8 cellular contexts compared by ENCODE assay signal in the genomic region with DNA sequence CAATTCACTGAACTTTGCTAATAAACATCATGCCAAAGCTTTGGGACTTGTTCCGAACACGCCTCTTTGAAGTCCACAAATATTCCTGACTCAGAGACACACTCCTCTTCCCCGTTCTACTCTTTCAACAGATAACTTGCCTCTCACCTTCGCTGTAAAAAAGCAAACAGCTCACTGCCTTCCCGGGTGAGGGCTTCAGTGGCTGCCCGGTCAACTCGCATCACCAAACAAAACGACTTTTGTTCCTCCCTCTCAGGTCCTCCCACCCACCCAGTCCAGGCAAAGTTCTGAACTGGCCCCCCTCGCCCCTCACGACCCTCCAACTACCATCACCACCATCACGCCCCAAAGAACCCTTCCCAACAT. TPM values are rescaled to one million over a fixed set of nuclear protein-coding genes. Genes with fewer than 3 reads are reported as not detected.
DNase-seq lines count a peak whose midpoint lies in the region; ATAC-seq and TF ChIP-seq lines count a peak whose summit lies in the region.

No MANE protein-coding gene starts in this region.

- TF ChIP-seq CTCF in ascending aorta (IDR thresholded peaks at IDR 0.05), result no peak
- no peak for TF ChIP-seq CTCF in transverse colon (IDR thresholded peaks at IDR 0.05)

- H3K4me1 ChIP-seq in ascending aorta (peaks cover 0 to 10% of the 10 kb centered on the region in 2 donors), transverse colon (peaks cover 0 to 37% (median 13%) of the 10 kb centered on the region in 4 donors)

- H3K9me3 ChIP-seq in ascending aorta (no peaks in the 10 kb centered on the region), transverse colon (no peaks in the 10 kb centered on the region)

- peak overlapping the region; percentile 92 to 96 for H3K27ac ChIP-seq in ascending aorta
- peak overlapping the region; percentile 91 to 96 (median 92) for H3K27ac ChIP-seq in transverse colon

- DNase-seq in Right ventricle myocardium superior (peak; percentile 34), Right ventricle myocardium inferior (ENCODE audit: missing footprints) (no peak), ascending aorta (ENCODE audit: low spot score in 2 of 2) (peak in 1 of 2 donors; percentile 77), kidney tubule cell (ENCODE audit: low spot score) (peak; percentile 91), transverse colon (no peak), OCI-M1 (lab: John Stamatoyannopoulos, UW) (no peak), epidermal melanocyte (ENCODE audit: insufficient read length, low spot score) (no peak)

- no peak for TF ChIP-seq POLR2A in transverse colon (IDR thresholded peaks at IDR 0.05)

- intact Hi-C loops in Right ventricle myocardium superior (cut with DNase I) (loop anchor here (5.0 kb wide), 1 partner anchor 112 kb away; no protein-coding TSS in a partner anchor), Right ventricle myocardium inferior (cut with DNase I) (loop anchor here (2.0 to 5.0 kb wide), 5 partner anchors 77 to 271 kb away; a partner anchor contains a TSS), ascending aorta (cut with DNase I) (loop anchor here (2.0 to 5.0 kb wide), 2 partner anchors 47 to 115 kb away; a partner anchor contains a TSS), transverse colon (cut with DNase I; ENCODE audit: low total_unique reads) (loop anchor here (10.0 kb wide), 3 partner anchors 75 to 1125 kb away; a partner anchor contains a TSS)

- no peak for TF ChIP-seq EP300 in transverse colon (IDR thresholded peaks at IDR 0.05; ENCODE audit: low read depth)

- H3K27me3 ChIP-seq in ascending aorta (no peaks in the 10 kb centered on the region), transverse colon (peaks cover 39% of the 10 kb centered on the region)

- WGBS in transverse colon (ENCODE audit: low coverage in 1 of 2), 2 donors, result 3 to 9% methylated on average over 8 to 11 of the region's 11 CpGs

- peak overlapping the region; percentile 62 to 88 for H3K4me3 ChIP-seq in ascending aorta
- H3K4me3 ChIP-seq in transverse colon, result peak overlapping the region; percentile 8 to 88 (median 39)

- ATAC-seq in Right ventricle myocardium superior (ENCODE audit: poor library complexity) (no peak), Right ventricle myocardium inferior (no peak), HG02759 (IDR thresholded peaks at IDR 0.05; ENCODE audit: unreplicated experiment) (no peak)

- H3K36me3 ChIP-seq in ascending aorta, result peaks cover 30 to 33% of the 10 kb centered on the region in 2 donors
- H3K36me3 ChIP-seq in transverse colon, result no peaks in the 10 kb centered on the region

- in situ Hi-C loops in transverse colon (cut with MboI; ENCODE audit: low pct_ligation_motif_present in 1 of 4, low pct_unique_long_range_greater_than_20kb in 1 of 4, low sequenced_read_pairs in 3 of 4), result loop anchor here (25.0 kb wide), 1 partner anchor 268 kb away; no protein-coding TSS in a partner anchor

RNA-seq across cellular contexts. Expression of a gene that starts 0.5 kb away (rescaled TPM):
- total RNA-seq in Right ventricle myocardium superior (29.4 TPM), Right ventricle myocardium inferior (31.1 TPM), ascending aorta (933 TPM), transverse colon (10 to 100 TPM; 18.6 to 79.6 (median 53.1) TPM)

Comparison
In these comparisons a context has a peak if more than half of its experiments do, and no peak if none do; other contexts are left out.
1. DNase-seq: peak in Right ventricle myocardium superior (single experiment) and kidney tubule cell (single experiment); none in Right ventricle myocardium inferior (single experiment), transverse colon (single experiment), OCI-M1 (single experiment) and epidermal melanocyte (single experiment).
2. RNA of a gene that starts 0.5 kb away (total RNA-seq): 933 TPM in ascending aorta (single experiment); 18.6 to 79.6 TPM in transverse colon, 31.1 TPM in Right ventricle myocardium inferior (single experiment) and 29.4 TPM in Right ventricle myocardium superior (single experiment); every median in the first group is over 10 times any median in the second.